Comparison of ENCODE assay signal across 12 cellular contexts in the genomic region with DNA sequence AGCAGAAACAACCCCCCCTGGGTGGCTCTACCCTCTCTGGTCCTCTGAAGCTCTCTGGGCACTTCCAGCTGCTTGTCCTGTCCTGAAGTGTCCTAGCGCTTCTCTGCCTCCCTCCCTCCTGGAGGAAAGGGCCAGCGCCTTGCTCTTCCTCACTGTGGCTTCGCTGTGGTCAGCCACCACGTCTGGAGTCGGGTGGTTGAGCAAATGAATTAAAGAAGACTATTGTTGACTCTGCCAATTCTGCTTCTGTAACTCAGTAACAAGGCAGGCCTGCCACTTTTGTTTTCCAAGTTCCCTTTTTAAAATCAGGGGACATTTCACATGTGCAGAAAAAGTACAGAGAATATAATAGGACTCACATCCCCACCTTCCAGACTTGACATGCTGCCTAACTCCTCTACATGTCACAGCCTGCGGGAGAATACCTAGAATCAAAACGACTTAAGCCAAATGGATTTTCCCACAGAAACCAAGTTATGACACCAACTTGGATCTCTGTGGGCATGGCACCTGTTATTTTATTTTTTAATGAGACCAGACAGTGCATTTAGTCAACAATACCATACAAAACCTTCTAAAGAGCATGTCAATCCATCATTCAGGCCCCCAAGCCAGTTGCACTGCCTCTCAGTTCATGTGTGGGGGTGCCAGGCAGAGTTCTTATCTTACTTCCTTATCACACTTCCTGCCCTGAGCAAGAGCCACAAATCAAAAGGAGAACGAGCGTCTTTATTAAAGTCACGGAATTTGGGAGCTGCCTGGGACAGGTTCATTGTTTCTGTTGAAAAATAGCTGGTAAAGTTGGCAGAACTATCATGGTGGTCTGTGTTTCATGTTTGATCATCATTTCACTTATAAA. TPM values are rescaled to one million over a fixed set of nuclear protein-coding genes. Genes with fewer than 3 reads are reported as not detected.
DNase-seq lines count a peak whose midpoint lies in the region; ATAC-seq and TF ChIP-seq lines count a peak whose summit lies in the region.
"Had no signal": no experiment of that assay in that cellular context is flagged by ENCODE, and none has a peak within 500 bp of the region (broad histone marks: within the 10 kb centered on the region; RNA-seq: fewer than 3 reads in every experiment).

No MANE protein-coding gene starts in this region.

- no TSS peak for BruUV-seq in PC-3 (replicated peaks; lab: Mats Ljungman, UMichigan)

- peaks cover 12% of the 10 kb centered on the region for H3F3A ChIP-seq in PC-3 (ENCODE audit: low read length, unreplicated experiment)

- POLR2A ChIA-PET in PC-3 (lab: Charles Lee; ENCODE audit: unreplicated experiment): no interaction called here

- H3K27me3 ChIP-seq in heart right ventricle: peaks cover 0 to 38% (median 25%) of the 10 kb centered on the region in 7 donors
- no peaks in the 10 kb centered on the region for H3K27me3 ChIP-seq in PC-3 (ENCODE audit: low read length)

- no peak overlapping the region for H3K9ac ChIP-seq in PC-3 (ENCODE audit: low read length)

- no peak overlapping the region for H3K4me3 ChIP-seq in heart right ventricle
- no peak overlapping the region for H3K4me3 ChIP-seq in PC-3 (ENCODE audit: low read length)
- H3K4me3 ChIP-seq: skin epidermis, suprapubic skin had no signal

- peaks cover 2 to 11% (median 6%) of the 10 kb centered on the region in 3 donors for H3K27me3 Mint-ChIP-seq in immature natural killer cell (ENCODE audit: low read depth in 3 of 3)

- H3K4me3 Mint-ChIP-seq in immature natural killer cell: no peak overlapping the region

- H3K9me2 ChIP-seq in PC-3 (replicated peaks; ENCODE audit: low read length): no peaks in the 10 kb centered on the region

- CTCF ChIA-PET in PC-3 (lab: Charles Lee): no interaction called here

- H3K9me3 Mint-ChIP-seq in immature natural killer cell: no peaks in the 10 kb centered on the region

- peak in 6 of 8 donors; percentile 61 to 70 (median 66) for ATAC-seq in heart right ventricle
- no peak for ATAC-seq in PC-3

- TF ChIP-seq CTCF in heart right ventricle (IDR thresholded peaks at IDR 0.05) (no peak), PC-3 (conservative IDR thresholded peaks at IDR 0.05; ENCODE audit: low read depth, low read length) (no peak)

- H3K27ac ChIP-seq in heart right ventricle (no peak overlapping the region), PC-3 (ENCODE audit: low read length) (no peak overlapping the region)
- H3K27ac ChIP-seq: skin epidermis, suprapubic skin had no signal

- H2AFZ ChIP-seq in PC-3 (ENCODE audit: low read length): no peak overlapping the region

- no peak overlapping the region for H3K4me2 ChIP-seq in PC-3 (ENCODE audit: low read length)

- no peaks in the 10 kb centered on the region for H4K20me1 ChIP-seq in PC-3 (ENCODE audit: low read length)

- H3K4me1 ChIP-seq in heart right ventricle (peaks cover 0 to 19% (median 0%) of the 10 kb centered on the region in 9 donors), PC-3 (ENCODE audit: insufficient read depth, low read length) (peaks cover 23% of the 10 kb centered on the region)
- H3K4me1 ChIP-seq: suprapubic skin had no signal

- no peaks in the 10 kb centered on the region for H3K79me2 ChIP-seq in PC-3 (ENCODE audit: low read length)

- peak overlapping the region in 1 of 6 donors; percentile 30 for H3K27ac Mint-ChIP-seq in immature natural killer cell

- DNase-seq in HT-29 (ENCODE audit: low spot score) (peak; percentile 60), RPMI7951 (ENCODE audit: low read depth) (peak; percentile 17), heart right ventricle (peak; percentile 12 to 34), putamen (ENCODE audit: low spot score) (peak; percentile 34), HUDEP-2 (lab: John Stamatoyannopoulos, UW; ENCODE audit: unreplicated experiment in 76 of 76) (no peak), immature natural killer cell (no peak), PC-3 (no peak)
- DNase-seq in activated CD8-positive, alpha-beta memory T cell treated with anti-CD3 and anti-CD28 coated beads for 24 hours: no peak
- DNase-seq: cortex of kidney had no signal

- 47 to 53% methylated on average over 10 of the region's 10 CpGs for WGBS in heart right ventricle, 2 donors

- no peaks in the 10 kb centered on the region for H3K36me3 Mint-ChIP-seq in immature natural killer cell

- no peaks in the 10 kb centered on the region for H3K9me3 ChIP-seq in heart right ventricle
- 0 out of 2 replicates have a peak, but pooled peaks cover 7% of the 10 kb centered on the region for H3K9me3 ChIP-seq in PC-3 (ENCODE audit: low read length)
- H3K9me3 ChIP-seq: suprapubic skin had no signal

- H3K36me3 ChIP-seq in heart right ventricle (no peaks in the 10 kb centered on the region), PC-3 (ENCODE audit: low read depth, low read length) (0 out of 2 replicates have a peak, but pooled peaks cover 2% of the 10 kb centered on the region)
- H3K36me3 ChIP-seq: suprapubic skin had no signal

- intact Hi-C loops in heart right ventricle (cut with DNase I) (no loop called here), PC-3 (cut with micrococcal nuclease) (no loop called here)

- no peaks in the 10 kb centered on the region for H3K4me1 Mint-ChIP-seq in immature natural killer cell

RNA-seq across cellular contexts. Expression of a gene that starts 6.8 kb away (rescaled TPM):
- total RNA-seq in HT-29 (2014; rRNA removed; shearing (Covaris generic)): 88.1 and 97.9 TPM in 2 replicates
- not detected in 2 replicates for total RNA-seq in RPMI7951 (2014; rRNA removed; shearing (Covaris generic))
- under 1 TPM in 4 of 10 donors, not detected in 6; 0.11 to 0.37 (median 0.22) TPM for total RNA-seq in heart right ventricle
- polyA plus RNA-seq in heart right ventricle: under 1 TPM; 0.07 to 0.12 TPM
- polyA plus RNA-seq in immature natural killer cell: not detected
- total RNA-seq in PC-3 (2014; rRNA removed): 1.5 TPM in 2 replicates
- polyA plus RNA-seq: neural cell had no signal

RNA-seq across cellular contexts. Expression of a gene that starts 27.8 kb away (rescaled TPM):
- 2.7 and 4.5 TPM in 2 replicates for total RNA-seq in HT-29 (2014; rRNA removed; shearing (Covaris generic))
- total RNA-seq in RPMI7951 (2014; rRNA removed; shearing (Covaris generic)): not detected in 2 replicates
- 10 to 100 TPM in 1 of 10 donors, 1 to 10 TPM in 5, under 1 TPM in 2, not detected in 2; 0.37 to 26.1 (median 3.6) TPM for total RNA-seq in heart right ventricle
- 10 to 100 TPM in 1 of 2 donors, 1 to 10 TPM in 1; 8.6 to 30.0 TPM for polyA plus RNA-seq in heart right ventricle
- not detected for polyA plus RNA-seq in immature natural killer cell
- 4.4 and 8.5 TPM in 2 replicates for total RNA-seq in PC-3 (2014; rRNA removed)

RNA-seq across cellular contexts. Expression of a gene that starts 39.1 kb away (rescaled TPM):
- total RNA-seq in HT-29 (2014; rRNA removed; shearing (Covaris generic)): not detected in 2 replicates
- total RNA-seq in RPMI7951 (2014; rRNA removed; shearing (Covaris generic)): not detected in 2 replicates
- total RNA-seq in heart right ventricle: not detected
- not detected for polyA plus RNA-seq in heart right ventricle
- not detected for polyA plus RNA-seq in immature natural killer cell
- total RNA-seq in PC-3 (2014; rRNA removed): not detected in 2 replicates
- total RNA-seq: suprapubic skin had no signal
- polyA plus RNA-seq: neural cell had no signal

Comparison
In these comparisons a context has a peak if more than half of its experiments do, and no peak if none do; other contexts are left out.
1. DNase-seq: peak in HT-29 (single experiment), RPMI7951 (single experiment), heart right ventricle (2 of 2) and putamen (single experiment); none in HUDEP-2 (0 of 76), activated CD8-positive, alpha-beta memory T cell treated with anti-CD3 and anti-CD28 coated beads for 24 hours (single experiment), immature natural killer cell (0 of 3) and PC-3 (single experiment).
2. RNA of a gene that starts 6.8 kb away (total RNA-seq): 88.1 to 97.9 TPM in HT-29; 1.5 TPM in PC-3, 0.11 to 0.37 TPM in heart right ventricle and not detected in RPMI7951; every median in the first group is over 10 times any median in the second.